10 cellular contexts compared by ENCODE assay signal in the genomic region with DNA sequence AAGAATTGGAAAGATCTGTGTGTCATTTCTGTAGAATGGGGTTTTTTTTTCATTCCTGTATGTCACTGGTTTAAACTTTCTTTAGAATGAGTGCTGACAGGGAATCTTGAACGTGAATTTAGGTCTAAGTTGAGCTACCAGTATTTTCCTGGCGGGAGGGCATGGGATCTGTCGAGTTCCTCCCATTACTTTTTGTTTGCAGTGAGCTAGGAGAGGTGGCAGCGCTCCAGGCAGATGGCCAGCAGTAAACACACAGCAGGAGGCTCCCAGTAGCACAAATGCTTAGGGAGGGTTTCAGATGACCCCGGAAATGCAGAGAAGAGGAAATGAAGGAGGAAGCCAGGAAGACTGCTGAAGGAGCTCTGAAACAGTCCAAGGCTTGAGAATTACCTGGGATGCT.
A peak's percentile ranks its signal among the peaks of the same experiment; 100 is the strongest.
DNase-seq lines count a peak whose midpoint lies in the region; TF ChIP-seq lines count a peak whose summit lies in the region.
"Had no signal": no experiment of that assay in that cellular context is flagged by ENCODE, and none has a peak within 500 bp of the region (broad histone marks: within the 10 kb centered on the region; RNA-seq: fewer than 3 reads in every experiment).

No MANE protein-coding gene starts in this region.

- no peak overlapping the region for H3K4me3 ChIP-seq in SJCRH30
- H3K4me3 ChIP-seq in right atrium auricular region, result no peak overlapping the region

- H3K27me3 ChIP-seq in SJCRH30 (no peaks in the 10 kb centered on the region), right atrium auricular region (no peaks in the 10 kb centered on the region)

- TF ChIP-seq CTCF in right atrium auricular region (IDR thresholded peaks at IDR 0.05), result no peak

- H3K9me3 ChIP-seq in SJCRH30 (replicated peaks) (no peaks in the 10 kb centered on the region), right atrium auricular region (no peaks in the 10 kb centered on the region)

- no peak overlapping the region for H3K4me3 Mint-ChIP-seq in activated T-helper 1 cell treated with anti-CD3 and anti-CD28 coated beads, Interleukin-12 subunit alpha, Interleukin-12 subunit beta, Interleukin-2, Interleukin-4 antibody, amounts not matched to agents 30 ng/mL and 10 ng/mL and 1 ng/mL, durations not matched to agents 14 hours and 24 hours and 36 hours
- H3K4me3 Mint-ChIP-seq: activated naive CD8-positive, alpha-beta T cell; B cell had no signal

- intact Hi-C loops in activated T-helper 1 cell treated with anti-CD3 and anti-CD28 coated beads, Interleukin-12 subunit alpha, Interleukin-12 subunit beta, Interleukin-2, Interleukin-4 antibody, amounts not matched to agents 30 ng/mL and 10 ng/mL and 1 ng/mL, durations not matched to agents 14 hours and 24 hours and 36 hours (cut with micrococcal nuclease), result loop anchor here (5.0 kb wide), 1 partner anchor 37 kb away; no protein-coding TSS in a partner anchor

- DNase-seq in AG08395 (ENCODE audit: low spot score) (peak; percentile 20), LoVo (ENCODE audit: low spot score) (peak; percentile 68), SJCRH30 (peak; percentile 54 to 69), right atrium auricular region (ENCODE audit: low spot score) (no peak), mesenteric fat pad (ENCODE audit: low spot score) (no peak), NCI-H526 (lab: John Stamatoyannopoulos, UW) (no peak)
- no peak for DNase-seq in activated T-helper 1 cell treated with anti-CD3 and anti-CD28 coated beads, Interleukin-12 subunit alpha, Interleukin-12 subunit beta, Interleukin-2, Interleukin-4 antibody, amounts not matched to agents 30 ng/mL and 10 ng/mL and 1 ng/mL, durations not matched to agents 14 hours and 24 hours and 36 hours (ENCODE audit: low spot score)
- DNase-seq in activated CD4-positive, alpha-beta T cell treated with anti-CD3 and anti-CD28 coated beads, Interleukin-2, amount 50 U/mL, for 48 hours, result no peak

- no peaks in the 10 kb centered on the region for H3K27me3 Mint-ChIP-seq in activated T-helper 1 cell treated with anti-CD3 and anti-CD28 coated beads, Interleukin-12 subunit alpha, Interleukin-12 subunit beta, Interleukin-2, Interleukin-4 antibody, amounts not matched to agents 30 ng/mL and 10 ng/mL and 1 ng/mL, durations not matched to agents 14 hours and 24 hours and 36 hours (ENCODE audit: insufficient read depth)
- H3K27me3 Mint-ChIP-seq: activated naive CD8-positive, alpha-beta T cell; B cell had no signal

- no peak overlapping the region for H3K27ac Mint-ChIP-seq in activated T-helper 1 cell treated with anti-CD3 and anti-CD28 coated beads, Interleukin-12 subunit alpha, Interleukin-12 subunit beta, Interleukin-2, Interleukin-4 antibody, amounts not matched to agents 30 ng/mL and 10 ng/mL and 1 ng/mL, durations not matched to agents 14 hours and 24 hours and 36 hours
- H3K27ac Mint-ChIP-seq: activated naive CD8-positive, alpha-beta T cell; B cell had no signal

- peaks cover 40% of the 10 kb centered on the region for H3K36me3 Mint-ChIP-seq in activated T-helper 1 cell treated with anti-CD3 and anti-CD28 coated beads, Interleukin-12 subunit alpha, Interleukin-12 subunit beta, Interleukin-2, Interleukin-4 antibody, amounts not matched to agents 30 ng/mL and 10 ng/mL and 1 ng/mL, durations not matched to agents 14 hours and 24 hours and 36 hours (ENCODE audit: low read depth)

- peaks cover 31% of the 10 kb centered on the region for H3K4me1 Mint-ChIP-seq in activated T-helper 1 cell treated with anti-CD3 and anti-CD28 coated beads, Interleukin-12 subunit alpha, Interleukin-12 subunit beta, Interleukin-2, Interleukin-4 antibody, amounts not matched to agents 30 ng/mL and 10 ng/mL and 1 ng/mL, durations not matched to agents 14 hours and 24 hours and 36 hours (ENCODE audit: low read depth)

- H3K4me1 ChIP-seq in SJCRH30 (peaks cover 4% of the 10 kb centered on the region; the same call in 1 of the 2 replicates), right atrium auricular region (peaks cover 0 to 18% of the 10 kb centered on the region in 2 donors)

- H3K36me3 ChIP-seq in SJCRH30 (no peaks in the 10 kb centered on the region), right atrium auricular region (peaks cover 4% of the 10 kb centered on the region)

- H3K27ac ChIP-seq in SJCRH30 (no peak overlapping the region), right atrium auricular region (peak overlapping the region; percentile 51 to 65)

- no peaks in the 10 kb centered on the region for H3K9me3 Mint-ChIP-seq in activated T-helper 1 cell treated with anti-CD3 and anti-CD28 coated beads, Interleukin-12 subunit alpha, Interleukin-12 subunit beta, Interleukin-2, Interleukin-4 antibody, amounts not matched to agents 30 ng/mL and 10 ng/mL and 1 ng/mL, durations not matched to agents 14 hours and 24 hours and 36 hours

Comparison
In these comparisons a context has a peak if more than half of its experiments do, and no peak if none do; other contexts are left out.
1. DNase-seq: peak in AG08395 (single experiment), LoVo (single experiment) and SJCRH30 (2 of 2); none in right atrium auricular region (single experiment), mesenteric fat pad (single experiment), activated T-helper 1 cell treated with anti-CD3 and anti-CD28 coated beads, Interleukin-12 subunit alpha, Interleukin-12 subunit beta, Interleukin-2, Interleukin-4 antibody, amounts not matched to agents 30 ng/mL and 10 ng/mL and 1 ng/mL, durations not matched to agents 14 hours and 24 hours and 36 hours (single experiment), NCI-H526 (0 of 2) and activated CD4-positive, alpha-beta T cell treated with anti-CD3 and anti-CD28 coated beads, Interleukin-2, amount 50 U/mL, for 48 hours (0 of 2).